ENCODE assay signal across 10 cellular contexts in the genomic region with DNA sequence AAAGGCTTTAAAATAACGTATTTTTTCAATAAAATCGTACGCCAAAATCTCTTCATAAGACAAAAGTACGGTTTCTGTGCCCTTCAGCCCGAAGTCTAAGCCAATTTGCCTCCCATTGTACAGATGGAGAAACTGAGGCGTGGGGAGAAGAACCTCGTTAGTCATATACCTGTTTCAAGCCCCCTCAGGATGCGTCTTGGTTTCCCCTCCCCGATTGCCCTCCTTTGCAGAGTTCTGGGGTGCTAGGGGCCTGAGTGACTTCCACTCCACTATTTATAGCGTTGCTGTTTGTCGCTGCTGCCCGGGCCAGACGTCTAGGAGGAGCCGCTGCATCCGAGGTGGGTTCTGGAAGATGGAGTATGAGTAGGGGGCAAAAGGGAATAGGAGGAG. TPM values are rescaled to one million over a fixed set of nuclear protein-coding genes. Genes with fewer than 3 reads are reported as not detected.
DNase-seq lines count a peak whose midpoint lies in the region; ATAC-seq, FAIRE-seq and TF ChIP-seq lines count a peak whose summit lies in the region.
"Had no signal": no experiment of that assay in that cellular context is flagged by ENCODE, and none has a peak within 500 bp of the region (broad histone marks: within the 10 kb centered on the region; RNA-seq: fewer than 3 reads in every experiment).

No MANE protein-coding gene starts in this region.

- no peaks in the 10 kb centered on the region for H3K9me3 ChIP-seq in T-helper 17 cell (ENCODE audit: control insufficient read depth, low read length, poor library complexity, severe bottlenecking)
- H3K9me3 ChIP-seq in kidney (ENCODE audit: control insufficient read depth in 1 of 2, low read length in 2 of 2), result no peaks in the 10 kb centered on the region
- H3K9me3 ChIP-seq in adrenal gland (replicated peaks in 1 of 3), result no peaks in the 10 kb centered on the region
- H3K9me3 ChIP-seq: Caco-2 had no signal

- TF ChIP-seq CTCF in kidney (IDR thresholded peaks at IDR 0.05; ENCODE audit: borderline replicate concordance, extremely low read depth, insufficient read depth) (no peak), adrenal gland (IDR thresholded peaks at IDR 0.05) (no peak)

- intact Hi-C loops in kidney (cut with DNase I) (loop anchor here (10.0 kb wide), 1 partner anchor 54 kb away; no protein-coding TSS in a partner anchor), adrenal gland (cut with DNase I) (loop anchor here (5.0 to 10.0 kb wide), 2 partner anchors 67 to 134 kb away; partner anchors contain the start of genes BLVRB (in 1 of the 2) and SPTBN4 (in 1 of the 2))

- peaks cover 81% of the 10 kb centered on the region for H3K4me1 Mint-ChIP-seq in stimulated activated naive CD8-positive, alpha-beta T cell treated with anti-CD3 and anti-CD28 coated beads, Interleukin-15, amount 100 ng/mL, for 72 hours
- H3K4me1 Mint-ChIP-seq in T-helper 17 cell, result peaks cover 46% of the 10 kb centered on the region

- peak overlapping the region; percentile 53 to 64 for H3K4me3 Mint-ChIP-seq in stimulated activated naive CD8-positive, alpha-beta T cell treated with anti-CD3 and anti-CD28 coated beads, Interleukin-15, amount 100 ng/mL, for 72 hours
- H3K4me3 Mint-ChIP-seq in T-helper 17 cell, result no peak overlapping the region

- H3K36me3 Mint-ChIP-seq in T-helper 17 cell (ENCODE audit: low read depth), result peaks cover 8% of the 10 kb centered on the region

- no peak overlapping the region for H3K27ac Mint-ChIP-seq in stimulated activated naive CD8-positive, alpha-beta T cell treated with anti-CD3 and anti-CD28 coated beads, Interleukin-15, amount 100 ng/mL, for 72 hours
- H3K27ac Mint-ChIP-seq in T-helper 17 cell, result peak overlapping the region; percentile 47

- H3K27me3 ChIP-seq in adrenal gland, result peaks cover 15% of the 10 kb centered on the region

- no peaks in the 10 kb centered on the region for H3K9me3 Mint-ChIP-seq in stimulated activated naive CD8-positive, alpha-beta T cell treated with anti-CD3 and anti-CD28 coated beads, Interleukin-15, amount 100 ng/mL, for 72 hours

- 9 to 10% (median 9%) methylated on average over 12 to 15 of the region's 15 CpGs for WGBS in adrenal gland, 4 donors

- H3K4me1 ChIP-seq in kidney (ENCODE audit: control insufficient read depth in 1 of 2, insufficient read depth in 1 of 2, low read depth in 1 of 2, low read length in 2 of 2), result peaks cover 6 to 21% of the 10 kb centered on the region in 2 donors
- H3K4me1 ChIP-seq in adrenal gland (replicated peaks in 1 of 2), result peaks cover 18 to 48% of the 10 kb centered on the region in 2 donors

- no peak overlapping the region for H3K9ac ChIP-seq in kidney (ENCODE audit: low read length in 2 of 2)

- H3K27ac ChIP-seq in kidney (ENCODE audit: low read depth in 2 of 2, low read length in 2 of 2) (no peak overlapping the region), adrenal gland (no peak overlapping the region)

- H3K27me3 Mint-ChIP-seq in stimulated activated naive CD8-positive, alpha-beta T cell treated with anti-CD3 and anti-CD28 coated beads, Interleukin-15, amount 100 ng/mL, for 72 hours, result peaks cover 89% of the 10 kb centered on the region
- peaks cover 29% of the 10 kb centered on the region for H3K27me3 Mint-ChIP-seq in T-helper 17 cell

- no peak overlapping the region for H3K4me3 ChIP-seq in kidney (ENCODE audit: low read length in 2 of 2)
- H3K4me3 ChIP-seq in adrenal gland, result no peak overlapping the region

- no peak for FAIRE-seq in kidney (lab: Jason Lieb, UNC)
- FAIRE-seq: urothelium cell line had no signal

- ATAC-seq in stimulated activated naive CD8-positive, alpha-beta T cell treated with anti-CD3 and anti-CD28 coated beads, Interleukin-15, amount 100 ng/mL, for 72 hours, result no peak
- ATAC-seq in stimulated activated naive CD8-positive, alpha-beta T cell treated with anti-CD3 and anti-CD28 coated beads, Interleukin-15, Interleukin-2, amounts not matched to agents 100 U/mL and 50 U/mL, for 24 hours, result no peak
- no peak for ATAC-seq in T-helper 17 cell

- H3K36me3 ChIP-seq in kidney (ENCODE audit: control insufficient read depth in 1 of 2, insufficient read depth in 2 of 2, low read length in 2 of 2) (no peaks in the 10 kb centered on the region), adrenal gland (replicated peaks in 1 of 2) (no peaks in the 10 kb centered on the region)

- DNase-seq in stimulated activated naive CD8-positive, alpha-beta T cell treated with anti-CD3 and anti-CD28 coated beads, Interleukin-15, amount 100 ng/mL, for 72 hours, result no peak
- DNase-seq in stimulated activated naive CD8-positive, alpha-beta T cell treated with anti-CD3 and anti-CD28 coated beads, Interleukin-15, Interleukin-2, amounts not matched to agents 100 U/mL and 50 U/mL, for 24 hours, result no peak
- DNase-seq in T-helper 17 cell, result no peak
- DNase-seq in kidney, result peak; percentile 66
- no peak for DNase-seq in NCI-H526 treated with DMSO at 0.1 percent for 48 hours (lab: John Stamatoyannopoulos, UW)
- no peak for DNase-seq in adrenal gland
- no peak for DNase-seq in NCI-H2081 (lab: John Stamatoyannopoulos, UW)
- no peak for DNase-seq in DMS153 (lab: John Stamatoyannopoulos, UW)

- TF ChIP-seq POLR2A in adrenal gland (IDR thresholded peaks at IDR 0.05), result no peak

RNA-seq across cellular contexts. Expression of gene LTBP4, which starts 2.3 kb away (rescaled TPM):
- 100 to 1,000 TPM; 198 to 230 TPM for total RNA-seq in T-helper 17 cell
- 155 TPM for total RNA-seq in kidney
- 52.1 TPM for polyA plus RNA-seq in kidney (ENCODE audit: insufficient read depth, low read depth, low replicate concordance)
- total RNA-seq in adrenal gland, result 100 to 1,000 TPM in 6 of 8 donors, 10 to 100 TPM in 2; 46.7 to 205 (median 121) TPM
- 100 to 1,000 TPM in 2 of 3 donors, 10 to 100 TPM in 1; 15.3 to 272 (median 142) TPM for polyA plus RNA-seq in adrenal gland

RNA-seq across cellular contexts. Expression of gene SHKBP1, which starts 22.2 kb away (rescaled TPM):
- total RNA-seq in T-helper 17 cell (100 to 1,000 TPM; 124 to 141 TPM), kidney (69.6 TPM), adrenal gland (10 to 100 TPM; 37.4 to 96.3 (median 51.6) TPM)
- polyA plus RNA-seq in kidney (ENCODE audit: insufficient read depth, low read depth, low replicate concordance) (91.3 TPM), adrenal gland (100 to 1,000 TPM in 2 of 3 donors, 10 to 100 TPM in 1; 17.8 to 157 (median 118) TPM)
